In the genomic region with DNA sequence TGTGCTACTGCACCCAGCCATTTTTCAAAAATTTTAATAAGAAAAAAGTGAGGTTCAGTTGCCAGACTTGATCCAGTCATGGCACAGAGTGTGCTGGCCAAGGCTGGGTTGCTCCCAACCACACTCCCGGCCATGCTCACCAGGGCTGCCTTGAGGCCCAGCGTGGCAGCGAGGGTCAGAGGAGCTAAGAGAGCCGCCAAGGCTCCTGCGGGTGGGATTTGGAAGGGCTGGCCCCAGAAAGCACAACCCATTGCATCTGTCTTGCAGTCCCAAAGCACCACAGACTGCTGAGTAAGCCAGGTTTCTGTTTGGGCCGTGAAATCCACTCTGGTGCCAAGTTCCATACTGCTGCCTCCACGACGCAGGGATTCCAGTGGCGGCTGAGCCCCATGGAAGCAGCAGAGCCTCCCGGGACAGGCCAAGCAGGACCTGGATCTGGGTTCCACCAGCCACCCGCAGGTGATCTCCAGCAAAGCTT, we compare ENCODE assay signal across 1 cellular context.
TF ChIP-seq lines count a peak whose summit lies in the region.

No MANE protein-coding gene starts in this region.

TF ChIP-seq in H1, 55 proteins besides CTCF, POLR2A, EP300 and RAD21:
- TF ChIP-seq RBBP5 (IDR thresholded peaks at IDR 0.05; ENCODE audit: borderline replicate concordance, low read depth, low read length) (no peak), TBP (IDR thresholded peaks at IDR 0.05; ENCODE audit: low read depth, low read length) (no peak), KDM1A (IDR thresholded peaks at IDR 0.05; ENCODE audit: borderline replicate concordance, low read length) (no peak), CHD1 (IDR thresholded peaks at IDR 0.05; ENCODE audit: low read depth, low read length) (no peak), RNF2 (IDR thresholded peaks at IDR 0.05; ENCODE audit: borderline replicate concordance, low read depth, low read length, missing control alignments, poor library complexity, severe bottlenecking) (no peak), CREB1 (IDR thresholded peaks at IDR 0.05) (no peak), TEAD4 (IDR thresholded peaks at IDR 0.05; ENCODE audit: low read depth, low read length) (no peak)
